In genomic region chr18:8114480-8114879, GRCh38 we compare ENCODE assay signal across 24 cellular contexts.
"Had no signal": no experiment of that assay in that cellular context is flagged by ENCODE, and none has a peak within 500 bp of the region (broad histone marks: within the 10 kb centered on the region; RNA-seq: fewer than 3 reads in every experiment).

No MANE protein-coding gene starts in this region.

- H3K9me3 ChIP-seq: left ventricle myocardium inferior, ovary, prostate gland, tibial nerve, uterus had no signal

- H3K4me1 ChIP-seq: prostate gland, tibial nerve, uterus had no signal

- H3K27ac ChIP-seq: left ventricle myocardium inferior, ovary, prostate gland, skin epidermis, tibial nerve, uterus had no signal

- DNase-seq: hypothalamus; islet precursor cell; left ventricle myocardium inferior; mesendoderm; naive B cell; ovary; posterior cingulate gyrus; retina; right cardiac atrium; stimulated activated CD4-positive, alpha-beta T cell treated with anti-CD3 and anti-CD28 coated beads, Interleukin-12 subunit alpha, Interleukin-12 subunit beta, amount 100 ng/mL, for 4 hours; stimulated activated CD4-positive, alpha-beta T cell treated with anti-CD3 and anti-CD28 coated beads, Interleukin-15, amount 100 ng/mL, for 24 hours; stimulated activated CD4-positive, alpha-beta T cell treated with anti-CD3 and anti-CD28 coated beads, Interleukin-4, amount 100 ng/mL, for 4 hours; stimulated activated CD8-positive, alpha-beta memory T cell treated with anti-CD3 and anti-CD28 coated beads, Interleukin-4, amount 100 ng/mL, for 48 hours; stimulated activated naive CD4-positive, alpha-beta T cell treated with Interleukin-2 at 50 U/mL for 16 hours; stimulated activated naive CD8-positive, alpha-beta T cell treated with anti-CD3 and anti-CD28 coated beads, Interleukin-15, amount 100 ng/mL, for 72 hours; substantia nigra; uterus had no signal

- H3K4me3 ChIP-seq: left ventricle myocardium inferior, lung, ovary, prostate gland, skin epidermis, tibial nerve, uterus had no signal

- ATAC-seq: natural killer cell treated with Interleukin-12 subunit alpha and Interleukin-12 subunit beta and Interleukin-15 and Interleukin-18, amount 100 ng/mL, for 72 hours; right cardiac atrium; sciatic nerve; stimulated activated memory B cell treated with anti-CD40 and anti-IgM and Interleukin-4, amounts not matched to agents 10 μg/mL and 1 μg/mL and 100 μg/mL, for 72 hours; stimulated activated naive CD8-positive, alpha-beta T cell treated with anti-CD3 and anti-CD28 coated beads, Interleukin-15, amount 100 ng/mL, for 72 hours had no signal

- H3K27me3 ChIP-seq: ovary, tibial nerve, uterus had no signal

- H3K36me3 ChIP-seq: ovary, prostate gland, tibial nerve, uterus had no signal
